9 cellular contexts compared by ENCODE assay signal in the genomic region with DNA sequence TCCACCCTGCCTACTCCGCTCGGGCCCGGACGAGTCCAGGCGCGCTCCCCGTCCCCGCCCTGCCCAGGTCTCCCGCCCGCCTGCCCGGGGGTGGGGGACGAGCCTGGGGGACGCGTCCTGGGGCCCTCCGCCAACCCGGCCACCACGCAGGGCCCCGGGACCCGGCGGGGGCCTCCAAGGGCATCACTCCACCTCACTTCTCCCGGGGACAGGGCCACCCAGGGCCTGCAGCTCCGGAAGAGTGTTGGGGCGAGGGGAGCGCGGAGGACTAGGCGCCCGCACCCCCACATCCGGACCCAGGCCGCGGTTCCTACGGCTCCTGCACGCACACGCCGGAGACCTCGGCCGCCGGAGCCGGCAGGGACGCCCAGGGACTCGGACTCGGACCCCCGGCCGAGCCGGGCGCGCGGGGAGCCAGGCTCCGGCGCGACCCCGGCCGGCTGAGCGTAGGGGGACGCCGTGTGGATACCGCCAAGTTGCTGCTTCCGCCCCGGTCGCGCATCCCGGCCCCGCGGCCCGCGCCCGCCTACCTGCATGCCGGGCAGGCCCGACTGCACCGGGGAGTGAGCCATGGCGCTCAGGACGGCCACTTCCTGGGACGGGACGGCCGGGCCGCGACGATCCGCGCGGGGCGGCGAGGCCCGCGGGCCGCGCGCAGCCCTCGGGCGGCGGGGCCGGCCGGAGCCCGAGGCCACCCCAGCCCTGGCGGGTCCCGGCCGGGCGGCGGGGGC. TPM values are rescaled to one million over a fixed set of nuclear protein-coding genes. Genes with fewer than 3 reads are reported as not detected.
DNase-seq lines count a peak whose midpoint lies in the region; ATAC-seq, FAIRE-seq and TF ChIP-seq lines count a peak whose summit lies in the region.
"Had no signal": no experiment of that assay in that cellular context is flagged by ENCODE, and none has a peak within 500 bp of the region (broad histone marks: within the 10 kb centered on the region; RNA-seq: fewer than 3 reads in every experiment).

No MANE protein-coding gene starts in this region.

- FAIRE-seq in pancreas (lab: Jason Lieb, UNC): no peak
- FAIRE-seq: A204.1 had no signal

- H3K9me3 ChIP-seq in pancreas: peaks cover 0 to 2% (median 0%) of the 10 kb centered on the region in 4 donors

- no peaks in the 10 kb centered on the region for H3K27me3 ChIP-seq in pancreas

- H3K27ac ChIP-seq in pancreas: peak overlapping the region; percentile 76 to 94 (median 89)

- intact Hi-C loops in pancreas (cut with DNase I): loop anchor here in 2 of 3 donors (10.0 kb wide), 2 partner anchors 92 to 102 kb away; no protein-coding TSS in a partner anchor

- H3K4me3 ChIP-seq in pancreas: peak overlapping the region; percentile 78 to 96 (median 82)

- DNase-seq in DMS 273 (lab: John Stamatoyannopoulos, UW; ENCODE audit: unreplicated experiment): peak; percentile 59
- no peak for DNase-seq in DMS 273 treated with DMSO at 0.1 percent for 48 hours (lab: John Stamatoyannopoulos, UW)
- DNase-seq in NCI-H69 (lab: John Stamatoyannopoulos, UW): peak; percentile 72
- DNase-seq in activated gamma-delta T cell treated with anti-CD3 and anti-CD28 coated beads, Interleukin-2, amount 50 U/mL, for 16 hours (ENCODE audit: low read depth): peak; percentile 14
- peak; percentile 20 for DNase-seq in globus pallidus (ENCODE audit: low spot score)
- DNase-seq in pancreas: peak; percentile 46 to 87 (median 65)
- no peak for DNase-seq in HuH-7 (ENCODE audit: low spot score)

- H3K36me3 ChIP-seq in pancreas: no peaks in the 10 kb centered on the region

- 0 to 1% methylated on average over 84 to 98 of the region's 98 CpGs for WGBS in pancreas, 2 donors

- no peak for TF ChIP-seq CTCF in pancreas (IDR thresholded peaks at IDR 0.05)

- ATAC-seq in HG02571 (IDR thresholded peaks at IDR 0.05; ENCODE audit: unreplicated experiment) (peak; percentile 21), pancreas (peak; percentile 68 to 77 (median 72))

- H3K4me1 ChIP-seq in pancreas: peaks cover 0 to 35% (median 9%) of the 10 kb centered on the region in 3 donors

RNA-seq across cellular contexts. Expression of a gene that starts 0.5 kb away (rescaled TPM):
- 10 to 100 TPM; 28.4 to 55.7 (median 39.1) TPM for total RNA-seq in pancreas
- 10 to 100 TPM; 15.5 to 32.5 TPM for polyA plus RNA-seq in pancreas

Comparison
In these comparisons a context has a peak if more than half of its experiments do, and no peak if none do; other contexts are left out.
1. DNase-seq: peak in DMS 273 (single experiment), NCI-H69 (single experiment), activated gamma-delta T cell treated with anti-CD3 and anti-CD28 coated beads, Interleukin-2, amount 50 U/mL, for 16 hours (single experiment), globus pallidus (single experiment) and pancreas (6 of 6); none in DMS 273 treated with DMSO at 0.1 percent for 48 hours (single experiment) and HuH-7 (single experiment).